ENCODE assay signal across 17 cellular contexts in the genomic region with DNA sequence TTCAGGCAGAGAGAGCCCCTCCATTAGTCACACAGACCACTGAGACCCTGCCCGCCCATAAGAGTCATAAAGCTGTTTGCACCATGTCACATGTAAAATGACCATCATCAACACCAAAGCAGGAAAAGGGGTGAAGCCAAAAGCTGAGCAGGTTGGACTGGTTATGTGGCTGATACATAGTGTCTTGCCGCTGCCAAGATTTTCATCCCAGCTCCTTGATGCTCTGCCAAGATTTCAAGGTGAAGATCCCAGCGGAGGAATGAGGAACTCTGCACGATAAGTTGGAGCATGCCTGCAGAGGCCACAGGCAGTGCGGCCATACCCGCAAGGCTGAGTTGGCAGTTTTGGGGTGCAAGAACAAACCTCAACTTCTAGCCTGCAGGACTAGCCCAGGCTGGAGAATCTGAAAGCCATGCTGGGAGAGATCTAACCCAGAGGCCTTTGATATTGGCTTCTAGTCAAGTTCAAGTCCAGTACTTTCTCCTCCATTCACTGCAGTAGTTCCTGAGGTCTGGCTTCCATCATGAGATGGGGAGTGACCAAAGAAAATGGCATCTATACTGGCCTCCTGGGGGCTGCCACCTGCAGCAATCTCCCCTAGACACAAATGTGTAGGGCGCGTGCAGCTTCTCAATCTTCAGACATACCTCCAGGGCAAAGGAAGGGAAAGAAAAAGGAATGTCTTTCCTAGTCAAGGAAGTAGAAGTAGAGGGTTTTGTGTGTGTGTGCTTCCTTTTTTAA.
DNase-seq lines count a peak whose midpoint lies in the region; ATAC-seq, FAIRE-seq and TF ChIP-seq lines count a peak whose summit lies in the region.
"Had no signal": no experiment of that assay in that cellular context is flagged by ENCODE, and none has a peak within 500 bp of the region (broad histone marks: within the 10 kb centered on the region; RNA-seq: fewer than 3 reads in every experiment).

No MANE protein-coding gene starts in this region.

- DNase-seq in natural killer cell (no peak), osteoblast (ENCODE audit: insufficient read length, low spot score, missing footprints) (peak; percentile 51), D721Med (ENCODE audit: insufficient read length, low spot score) (no peak), hepatic stellate cell (ENCODE audit: low spot score) (no peak), inferior parietal cortex (ENCODE audit: extremely low spot score) (no peak)
- DNase-seq in natural killer cell treated with Interleukin-12 subunit alpha and Interleukin-12 subunit beta and Interleukin-15 and Interleukin-18, amount 100 ng/mL, for 72 hours (ENCODE audit: low spot score), result no peak
- DNase-seq: activated B cell treated with CpG ODN at 0.5 μM for 24 hours; activated gamma-delta T cell treated with Interleukin-2 at 50 U/mL for 16 hours; brain microvascular endothelial cell; Caco-2; effector memory CD4-positive, alpha-beta T cell; GM23248; right cardiac atrium; stimulated activated CD4-positive, alpha-beta T cell treated with anti-CD3 and anti-CD28 coated beads, Interleukin-1b, Interleukin-23, amount 100 ng/mL, for 48 hours; trophoblast cell had no signal

- peaks cover 8 to 15% of the 10 kb centered on the region in 2 donors for H3K4me1 Mint-ChIP-seq in natural killer cell
- peaks cover 9 to 13% of the 10 kb centered on the region in 2 donors for H3K4me1 Mint-ChIP-seq in natural killer cell treated with Interleukin-12 subunit alpha and Interleukin-12 subunit beta and Interleukin-15 and Interleukin-18, amount 100 ng/mL, for 72 hours (ENCODE audit: low read depth in 2 of 2)
- H3K4me1 Mint-ChIP-seq: activated B cell treated with CpG ODN at 0.5 μM for 24 hours had no signal

- H3K4me3 ChIP-seq in esophagus (ENCODE audit: low read depth in 1 of 2, low read length in 2 of 2), result no peak overlapping the region
- H3K4me3 ChIP-seq in osteoblast (ENCODE audit: insufficient read depth, low read length), result no peak overlapping the region
- H3K4me3 ChIP-seq: GM23248 had no signal

- no peaks in the 10 kb centered on the region for H4K20me1 ChIP-seq in osteoblast (ENCODE audit: insufficient read depth, low read length)

- H3K4me1 ChIP-seq in esophagus (ENCODE audit: control insufficient read depth in 2 of 2, insufficient read depth in 2 of 2, low read length in 1 of 2) (peaks cover 6 to 9% of the 10 kb centered on the region in 2 donors), osteoblast (ENCODE audit: insufficient read depth, low read length) (no peaks in the 10 kb centered on the region)

- H3K27ac Mint-ChIP-seq in natural killer cell, result peak overlapping the region; percentile 7 to 65
- peak overlapping the region in 1 of 2 donors; percentile 53 for H3K27ac Mint-ChIP-seq in natural killer cell treated with Interleukin-12 subunit alpha and Interleukin-12 subunit beta and Interleukin-15 and Interleukin-18, amount 100 ng/mL, for 72 hours
- H3K27ac Mint-ChIP-seq: activated B cell treated with CpG ODN at 0.5 μM for 24 hours had no signal

- no peak for FAIRE-seq in D721Med (lab: Jason Lieb, UNC)

- 51 to 52% methylated on average over 8 of the region's 8 CpGs for WGBS in esophagus, 2 donors

- H3K9me3 Mint-ChIP-seq in natural killer cell, result no peaks in the 10 kb centered on the region
- no peaks in the 10 kb centered on the region for H3K9me3 Mint-ChIP-seq in natural killer cell treated with Interleukin-12 subunit alpha and Interleukin-12 subunit beta and Interleukin-15 and Interleukin-18, amount 100 ng/mL, for 72 hours
- H3K9me3 Mint-ChIP-seq: activated B cell treated with CpG ODN at 0.5 μM for 24 hours had no signal

- H3K4me2 ChIP-seq in osteoblast (ENCODE audit: insufficient read depth, low read length), result no peak overlapping the region

- no peaks in the 10 kb centered on the region for H3K9me3 ChIP-seq in esophagus (ENCODE audit: control insufficient read depth in 2 of 2, insufficient read depth in 1 of 2, low read depth in 1 of 2, low read length in 1 of 2)
- no peaks in the 10 kb centered on the region for H3K9me3 ChIP-seq in osteoblast (ENCODE audit: low read depth, low read length)
- H3K9me3 ChIP-seq: Caco-2 had no signal

- peaks cover 4% of the 10 kb centered on the region for H3K36me3 Mint-ChIP-seq in natural killer cell
- H3K36me3 Mint-ChIP-seq in natural killer cell treated with Interleukin-12 subunit alpha and Interleukin-12 subunit beta and Interleukin-15 and Interleukin-18, amount 100 ng/mL, for 72 hours, result peaks cover 11% of the 10 kb centered on the region

- H3K27me3 ChIP-seq in esophagus (ENCODE audit: control insufficient read depth in 1 of 2, insufficient read depth in 2 of 2, low read length in 2 of 2), result no peaks in the 10 kb centered on the region
- H3K27me3 ChIP-seq in osteoblast (ENCODE audit: insufficient read depth, low read length), result no peaks in the 10 kb centered on the region
- H3K27me3 ChIP-seq: brain microvascular endothelial cell had no signal

- no peak for TF ChIP-seq CTCF in natural killer cell (IDR thresholded peaks at IDR 0.05)
- TF ChIP-seq CTCF in osteoblast (IDR thresholded peaks at IDR 0.05; ENCODE audit: extremely low read depth, low read depth, low read length), result no peak
- no peak for TF ChIP-seq CTCF in D721Med (IDR thresholded peaks at IDR 0.05; ENCODE audit: insufficient read depth, missing control alignments)

- intact Hi-C loops in natural killer cell (cut with micrococcal nuclease), result no loop called here

- H3K36me3 ChIP-seq in esophagus (ENCODE audit: control insufficient read depth in 2 of 2, insufficient read depth in 2 of 2, low read length in 1 of 2) (no peaks in the 10 kb centered on the region), osteoblast (ENCODE audit: insufficient read depth, low read length) (no peaks in the 10 kb centered on the region)
- H3K36me3 ChIP-seq: brain microvascular endothelial cell had no signal

- H2AFZ ChIP-seq in osteoblast (ENCODE audit: low read length), result no peak overlapping the region
- H2AFZ ChIP-seq: GM23248 had no signal

- H3K27ac ChIP-seq in esophagus (ENCODE audit: low read depth in 2 of 2, low read length in 1 of 2), result peak overlapping the region; percentile 89 to 90
- no peak overlapping the region for H3K27ac ChIP-seq in osteoblast (ENCODE audit: low read depth, low read length)
- H3K27ac ChIP-seq: brain microvascular endothelial cell, GM23248 had no signal

- no peak overlapping the region for H3K4me3 Mint-ChIP-seq in natural killer cell
- no peak overlapping the region for H3K4me3 Mint-ChIP-seq in natural killer cell treated with Interleukin-12 subunit alpha and Interleukin-12 subunit beta and Interleukin-15 and Interleukin-18, amount 100 ng/mL, for 72 hours
- H3K4me3 Mint-ChIP-seq: activated B cell treated with CpG ODN at 0.5 μM for 24 hours had no signal

- no peaks in the 10 kb centered on the region for H3K79me2 ChIP-seq in osteoblast (ENCODE audit: insufficient read depth, low read length)

- no peaks in the 10 kb centered on the region for H3K27me3 Mint-ChIP-seq in natural killer cell (ENCODE audit: low read depth in 2 of 2)
- H3K27me3 Mint-ChIP-seq in natural killer cell treated with Interleukin-12 subunit alpha and Interleukin-12 subunit beta and Interleukin-15 and Interleukin-18, amount 100 ng/mL, for 72 hours, result no peaks in the 10 kb centered on the region
- H3K27me3 Mint-ChIP-seq: activated B cell treated with CpG ODN at 0.5 μM for 24 hours had no signal

- no peak for ATAC-seq in natural killer cell
- no peak for ATAC-seq in natural killer cell treated with Interleukin-12 subunit alpha and Interleukin-12 subunit beta and Interleukin-15 and Interleukin-18, amount 100 ng/mL, for 72 hours
- no peak for ATAC-seq in GM18520 (IDR thresholded peaks at IDR 0.05; ENCODE audit: unreplicated experiment)
